ENCODE assay signal across 8 cellular contexts in the genomic region with DNA sequence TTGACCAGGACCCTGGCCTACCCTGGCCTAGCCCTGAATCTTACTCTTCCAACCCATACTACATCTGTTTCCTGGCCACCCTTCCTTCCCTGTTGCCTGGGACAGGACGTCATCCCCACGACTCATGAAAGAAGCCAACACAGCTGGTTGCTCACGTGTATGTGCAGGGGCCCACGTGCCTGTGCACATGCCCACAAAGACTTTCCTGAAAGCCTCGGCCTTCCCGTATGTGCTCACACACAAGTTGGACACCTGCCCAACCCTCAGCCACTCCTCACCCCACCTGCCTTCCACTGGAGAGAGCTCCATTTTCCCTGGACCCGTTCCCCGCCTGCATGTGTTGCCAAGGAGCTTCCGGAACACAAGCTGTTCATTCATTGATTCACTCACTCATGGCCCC. TPM values are rescaled to one million over a fixed set of nuclear protein-coding genes. Genes with fewer than 3 reads are reported as not detected.
DNase-seq lines count a peak whose midpoint lies in the region; ATAC-seq and TF ChIP-seq lines count a peak whose summit lies in the region.

No MANE protein-coding gene starts in this region.

- POLR2A ChIA-PET in OCI-LY7 (lab: Charles Lee) = interaction anchor here (1.6 kb wide), 1 partner anchor 9 kb away, joined by 5 read pairs; no protein-coding TSS in a partner anchor

- peaks cover 5% of the 10 kb centered on the region for H3K9me3 Mint-ChIP-seq in activated T-cell treated with anti-CD3 and anti-CD28 coated beads, Interleukin-2, amount 50 U/mL, for 4 hours

- H3K36me3 ChIP-seq in gastroesophageal sphincter = no peaks in the 10 kb centered on the region
- H3K36me3 ChIP-seq in skeletal muscle tissue (ENCODE audit: control insufficient read depth in 3 of 3, insufficient read depth in 3 of 3, low read length in 3 of 3) = no peaks in the 10 kb centered on the region
- no peaks in the 10 kb centered on the region for H3K36me3 ChIP-seq in OCI-LY7 (ENCODE audit: insufficient read depth, low read length)

- peak; percentile 83 for ATAC-seq in gastroesophageal sphincter
- ATAC-seq in activated T-cell treated with anti-CD3 and anti-CD28 coated beads, Interleukin-2, amount 50 U/mL, for 4 hours = no peak
- ATAC-seq in activated CD4-positive, CD25-positive, alpha-beta regulatory T cell treated with anti-CD3 and anti-CD28 coated beads, Interleukin-2, amount 50 U/mL, for 24 hours = no peak

- H3K79me2 ChIP-seq in OCI-LY7 (ENCODE audit: insufficient read depth, low read depth, low read length) = no peaks in the 10 kb centered on the region

- no peaks in the 10 kb centered on the region for H3K9me2 ChIP-seq in OCI-LY7 (ENCODE audit: insufficient read depth, low read length)

- TF ChIP-seq EP300 in gastroesophageal sphincter (IDR thresholded peaks at IDR 0.05) = no peak

- peaks cover 7% of the 10 kb centered on the region for H3K27me3 ChIP-seq in gastroesophageal sphincter
- H3K27me3 ChIP-seq in skeletal muscle tissue (ENCODE audit: control insufficient read depth in 3 of 3, insufficient read depth in 3 of 3, low read length in 3 of 3) = peaks cover 0 to 3% (median 0%) of the 10 kb centered on the region in 3 donors

- H3K9me3 ChIP-seq in gastroesophageal sphincter = no peaks in the 10 kb centered on the region
- no peaks in the 10 kb centered on the region for H3K9me3 ChIP-seq in skeletal muscle tissue (ENCODE audit: control insufficient read depth in 3 of 3, low read length in 3 of 3)
- 0 out of 2 replicates have a peak, but pooled peaks cover 5% of the 10 kb centered on the region for H3K9me3 ChIP-seq in OCI-LY7 (ENCODE audit: low read length)

- no peak overlapping the region for H3K4me2 ChIP-seq in OCI-LY7 (ENCODE audit: low read length)

- no peak overlapping the region for H3K4me3 Mint-ChIP-seq in activated T-cell treated with anti-CD3 and anti-CD28 coated beads, Interleukin-2, amount 50 U/mL, for 4 hours

- TF ChIP-seq POLR2A in gastroesophageal sphincter (IDR thresholded peaks at IDR 0.05) = no peak

- intact Hi-C loops in OCI-LY7 (cut with micrococcal nuclease; ENCODE audit: unreplicated experiment) = no loop called here

- peaks cover 4% of the 10 kb centered on the region for H3K4me1 Mint-ChIP-seq in activated T-cell treated with anti-CD3 and anti-CD28 coated beads, Interleukin-2, amount 50 U/mL, for 4 hours (ENCODE audit: low read depth)

- CTCF ChIA-PET in OCI-LY7 (lab: Charles Lee; ENCODE audit: unreplicated experiment) = no interaction called here

- DNase-seq in HCEC 1CT (peak; percentile 82), RPMI7951 (ENCODE audit: low read depth) (peak; percentile 93), OCI-LY7 (ENCODE audit: low spot score) (no peak), kidney glomerular epithelial cell (lab: John Stamatoyannopoulos, UW) (no peak)
- no peak for DNase-seq in activated T-cell treated with anti-CD3 and anti-CD28 coated beads, Interleukin-2, amount 50 U/mL, for 4 hours

- TF ChIP-seq CTCF in gastroesophageal sphincter (IDR thresholded peaks at IDR 0.05) (no peak), OCI-LY7 (conservative IDR thresholded peaks at IDR 0.05; ENCODE audit: low read length) (no peak)

- no peaks in the 10 kb centered on the region for H4K20me1 ChIP-seq in OCI-LY7 (ENCODE audit: insufficient read depth, low read length)

- H3K4me1 ChIP-seq in gastroesophageal sphincter (peaks cover 0 to 31% (median 11%) of the 10 kb centered on the region in 3 donors), skeletal muscle tissue (ENCODE audit: control insufficient read depth in 3 of 3, insufficient read depth in 3 of 3, low read length in 3 of 3) (peaks cover 14 to 23% (median 16%) of the 10 kb centered on the region in 3 donors), OCI-LY7 (ENCODE audit: insufficient read depth, low read length, poor library complexity, severe bottlenecking) (peaks cover 6% of the 10 kb centered on the region)

- H3K27me3 Mint-ChIP-seq in activated T-cell treated with anti-CD3 and anti-CD28 coated beads, Interleukin-2, amount 50 U/mL, for 4 hours (ENCODE audit: low read depth) = no peaks in the 10 kb centered on the region

- no CpG with 5 or more reads among the region's 9 CpGs for WGBS in gastroesophageal sphincter (ENCODE audit: low coverage in 1 of 2), 2 donors

- H3K4me3 ChIP-seq in gastroesophageal sphincter (no peak overlapping the region), skeletal muscle tissue (ENCODE audit: low read length in 3 of 3) (no peak overlapping the region), OCI-LY7 (ENCODE audit: low read depth, low read length, poor library complexity, severe bottlenecking) (no peak overlapping the region)

- peaks cover 3% of the 10 kb centered on the region for H3K36me3 Mint-ChIP-seq in activated T-cell treated with anti-CD3 and anti-CD28 coated beads, Interleukin-2, amount 50 U/mL, for 4 hours (ENCODE audit: insufficient read depth)

- no peak overlapping the region for H3K9ac ChIP-seq in skeletal muscle tissue (ENCODE audit: low read depth in 1 of 3, low read length in 3 of 3)

- no TSS peak for BruUV-seq in OCI-LY7 (replicated peaks; lab: Mats Ljungman, UMichigan)

- peak overlapping the region in 3 of 4 donors; percentile 78 to 80 (median 79) for H3K27ac ChIP-seq in gastroesophageal sphincter
- H3K27ac ChIP-seq in skeletal muscle tissue (ENCODE audit: low read depth, low read length) = peak overlapping the region; percentile 78
- H3K27ac ChIP-seq in OCI-LY7 (ENCODE audit: low read depth, low read length, poor library complexity, severe bottlenecking) = no peak overlapping the region

- H2AFZ ChIP-seq in OCI-LY7 (ENCODE audit: low read length) = no peak overlapping the region

RNA-seq across cellular contexts. Expression of a gene that starts 7.0 kb away (rescaled TPM):
- 1.4 and 4.2 TPM in 2 replicates for total RNA-seq in RPMI7951 (2014; rRNA removed; shearing (Covaris generic))
- total RNA-seq in gastroesophageal sphincter (10 to 100 TPM in 3 of 4 donors, 1 to 10 TPM in 1; 5.5 to 21.6 (median 17.4) TPM), skeletal muscle tissue (0.52 TPM), OCI-LY7 (2022) (0.67 TPM in 1 of 2 replicates, not detected in the other)
- total RNA-seq in OCI-LY7 (2014; rRNA removed; shearing (Covaris generic)) = 0.13 and 0.41 TPM in 2 replicates
- under 1 TPM; 0.33 to 0.87 (median 0.68) TPM for total RNA-seq in activated T-cell treated with anti-CD3 and anti-CD28 coated beads, Interleukin-2, amount 50 U/mL, for 4 hours

RNA-seq across cellular contexts. Expression of a gene that starts 21.5 kb away (rescaled TPM):
- total RNA-seq in RPMI7951 (2014; rRNA removed; shearing (Covaris generic)) = not detected in 2 replicates
- total RNA-seq in gastroesophageal sphincter (not detected), skeletal muscle tissue (under 0.01 TPM), OCI-LY7 (2022) (0.65 and 0.68 TPM in 2 replicates)
- total RNA-seq in OCI-LY7 (2014; rRNA removed; shearing (Covaris generic)) = 0.16 and 2.4 TPM in 2 replicates
- total RNA-seq in activated T-cell treated with anti-CD3 and anti-CD28 coated beads, Interleukin-2, amount 50 U/mL, for 4 hours = not detected

RNA-seq across cellular contexts. Expression of a gene that starts 53.1 kb away (rescaled TPM):
- 1.9 and 3.4 TPM in 2 replicates for total RNA-seq in RPMI7951 (2014; rRNA removed; shearing (Covaris generic))
- total RNA-seq in gastroesophageal sphincter (1 to 10 TPM; 3.6 to 7.9 (median 5.9) TPM), skeletal muscle tissue (146 TPM), OCI-LY7 (2022) (30.9 and 35.5 TPM in 2 replicates)
- total RNA-seq in OCI-LY7 (2014; rRNA removed; shearing (Covaris generic)) = 17.9 and 23.7 TPM in 2 replicates
- 1 to 10 TPM; 8.3 to 9.0 (median 8.8) TPM for total RNA-seq in activated T-cell treated with anti-CD3 and anti-CD28 coated beads, Interleukin-2, amount 50 U/mL, for 4 hours

RNA-seq across cellular contexts. Expression of a gene that starts 55.7 kb away (rescaled TPM):
- 2,028 and 2,044 TPM in 2 replicates for total RNA-seq in RPMI7951 (2014; rRNA removed; shearing (Covaris generic))
- total RNA-seq in gastroesophageal sphincter (1,000 to 10,000 TPM; 1,562 to 3,160 (median 2,477) TPM), skeletal muscle tissue (1,766 TPM), OCI-LY7 (2022) (3,132 and 3,168 TPM in 2 replicates)
- 4,395 and 6,079 TPM in 2 replicates for total RNA-seq in OCI-LY7 (2014; rRNA removed; shearing (Covaris generic))
- 1,000 to 10,000 TPM; 2,810 to 3,060 (median 2,906) TPM for total RNA-seq in activated T-cell treated with anti-CD3 and anti-CD28 coated beads, Interleukin-2, amount 50 U/mL, for 4 hours

Comparison
In these comparisons a context has a peak if more than half of its experiments do, and no peak if none do; other contexts are left out.
1. DNase-seq: peak in HCEC 1CT (single experiment) and RPMI7951 (single experiment); none in OCI-LY7 (single experiment), activated T-cell treated with anti-CD3 and anti-CD28 coated beads, Interleukin-2, amount 50 U/mL, for 4 hours (single experiment) and kidney glomerular epithelial cell (single experiment).